Comparison of ENCODE assay signal across 8 cellular contexts in the genomic region with DNA sequence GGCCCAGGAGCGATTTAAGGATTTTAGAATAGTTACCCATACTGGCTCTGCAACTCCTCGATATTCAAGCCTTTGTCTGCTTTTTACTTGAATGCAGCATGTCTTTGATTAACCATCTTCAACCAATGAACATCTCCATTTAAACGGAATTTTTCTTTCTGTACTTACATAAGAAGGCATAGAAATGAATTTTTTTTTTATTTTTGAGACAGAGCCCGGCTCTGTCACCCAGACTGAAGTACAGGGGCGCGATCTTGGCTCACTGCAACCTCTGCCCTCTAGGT. TPM values are rescaled to one million over a fixed set of nuclear protein-coding genes. Genes with fewer than 3 reads are reported as not detected.
DNase-seq lines count a peak whose midpoint lies in the region; ATAC-seq and TF ChIP-seq lines count a peak whose summit lies in the region.

No MANE protein-coding gene starts in this region.

- DNase-seq in heart left ventricle (no peak), cardiac septum (ENCODE audit: low spot score) (no peak), breast epithelium (ENCODE audit: low spot score in 2 of 2) (no peak), GM13977 (ENCODE audit: low spot score) (no peak), GM10266 (ENCODE audit: extremely low spot score) (no peak)

- TF ChIP-seq CTCF in heart left ventricle (IDR thresholded peaks at IDR 0.05) (no peak), breast epithelium (IDR thresholded peaks at IDR 0.05) (no peak), GM13977 (IDR thresholded peaks at IDR 0.05; ENCODE audit: extremely low read depth, insufficient read depth, missing control alignments) (no peak), GM10266 (IDR thresholded peaks at IDR 0.05; ENCODE audit: control insufficient read depth, insufficient read depth, low read depth, missing control alignments) (no peak)

- H3K36me3 ChIP-seq in heart left ventricle = peaks cover 0 to 12% (median 4%) of the 10 kb centered on the region in 9 donors
- H3K36me3 ChIP-seq in breast epithelium = no peaks in the 10 kb centered on the region
- peaks cover 17% of the 10 kb centered on the region for H3K36me3 ChIP-seq in mesodermal cell (ENCODE audit: control insufficient read depth, insufficient read depth, low read length)
- no peaks in the 10 kb centered on the region for H3K36me3 ChIP-seq in urinary bladder (ENCODE audit: insufficient read depth)

- no peak for TF ChIP-seq POLR2A in heart left ventricle (IDR thresholded peaks at IDR 0.05)
- no peak for TF ChIP-seq POLR2A in breast epithelium (IDR thresholded peaks at IDR 0.05)

- H3K27ac ChIP-seq in heart left ventricle (peak overlapping the region in 11 of 12 donors; percentile 89 to 94 (median 91)), breast epithelium (peak overlapping the region; percentile 94 to 95), mesodermal cell (ENCODE audit: low read depth, low read length, severe bottlenecking) (no peak overlapping the region), urinary bladder (ENCODE audit: low read depth) (no peak overlapping the region)

- H3K9me3 ChIP-seq in heart left ventricle (no peaks in the 10 kb centered on the region), breast epithelium (no peaks in the 10 kb centered on the region), mesodermal cell (ENCODE audit: control insufficient read depth, low read length) (no peaks in the 10 kb centered on the region)

- H3K27me3 ChIP-seq in heart left ventricle (no peaks in the 10 kb centered on the region), breast epithelium (no peaks in the 10 kb centered on the region)

- 37 to 56% (median 47%) methylated on average over 6 of the region's 6 CpGs for WGBS in heart left ventricle, 4 donors
- 53 to 54% methylated on average over 4 to 5 of the region's 6 CpGs for WGBS in mesodermal cell (ENCODE audit: insufficient coverage in 2 of 2), 2 experiments
- 53% methylated on average over 6 of the region's 6 CpGs for WGBS in urinary bladder

- H3K4me1 ChIP-seq in heart left ventricle (peaks cover 0 to 32% (median 20%) of the 10 kb centered on the region in 12 donors), breast epithelium (no peaks in the 10 kb centered on the region), mesodermal cell (ENCODE audit: control insufficient read depth, insufficient read depth, low read length, poor library complexity, severe bottlenecking) (no peaks in the 10 kb centered on the region), urinary bladder (ENCODE audit: insufficient read depth) (no peaks in the 10 kb centered on the region)

- ATAC-seq in heart left ventricle (no peak), GM18519 (IDR thresholded peaks at IDR 0.05; ENCODE audit: low FRiP score, unreplicated experiment) (no peak)

- in situ Hi-C loops in GM13977 (cut with MboI; ENCODE audit: low pct_unique_long_range_greater_than_20kb, low sequenced_read_pairs, unreplicated experiment) = no loop called here

- H3K4me3 ChIP-seq in heart left ventricle = peak overlapping the region in 11 of 12 donors; percentile 64 to 97 (median 82)
- H3K4me3 ChIP-seq in breast epithelium = peak overlapping the region; percentile 64 to 84 (median 79)
- peak overlapping the region; percentile 88 for H3K4me3 ChIP-seq in mesodermal cell (ENCODE audit: extremely low read depth, insufficient read depth, low read length, poor library complexity, severe bottlenecking)
- peak overlapping the region; percentile 94 for H3K4me3 ChIP-seq in urinary bladder (ENCODE audit: low read depth, low read length)

- intact Hi-C loops in heart left ventricle (cut with DNase I) = loop anchor here in 4 of 10 donors (5.0 to 10.0 kb wide), 4 partner anchors 247 to 1629 kb away; a partner anchor contains a TSS
- intact Hi-C loops in cardiac septum (cut with DNase I) = loop anchor here (5.0 kb wide), 1 partner anchor 1588 kb away; a partner anchor contains a TSS
- intact Hi-C loops in breast epithelium (cut with DNase I; ENCODE audit: low total_unique reads) = no loop called here

RNA-seq across cellular contexts. Expression of a gene that starts 0.8 kb away (rescaled TPM):
- total RNA-seq in heart left ventricle (10 to 100 TPM in 8 of 9 donors, 1 to 10 TPM in 1; 8.2 to 23.6 (median 16.9) TPM), cardiac septum (19.2 TPM), breast epithelium (10 to 100 TPM; 23.7 to 28.5 (median 28.2) TPM), urinary bladder (38.8 TPM)
- polyA plus RNA-seq in heart left ventricle (10 to 100 TPM; 10.0 to 20.8 TPM), urinary bladder (10.2 TPM)
- 30.8 TPM for polyA plus RNA-seq in mesodermal cell (2013, experiment 1 of 2)
- 31.8 TPM for polyA plus RNA-seq in mesodermal cell (2013, experiment 2 of 2)

RNA-seq across cellular contexts. Expression of a gene that starts 41.5 kb away (rescaled TPM):
- total RNA-seq in heart left ventricle = under 1 TPM in 3 of 9 donors, not detected in 6; 0.12 to 0.33 (median 0.22) TPM
- polyA plus RNA-seq in heart left ventricle = not detected
- not detected for total RNA-seq in cardiac septum
- under 1 TPM in 1 of 3 donors, not detected in 2; 0.15 TPM for total RNA-seq in breast epithelium
- polyA plus RNA-seq in mesodermal cell (2013, experiment 1 of 2) = 19.5 TPM
- 24.6 TPM for polyA plus RNA-seq in mesodermal cell (2013, experiment 2 of 2)
- total RNA-seq in urinary bladder = 0.63 TPM
- 0.10 TPM for polyA plus RNA-seq in urinary bladder

Comparison
In these comparisons a context has a peak if more than half of its experiments do, and no peak if none do; other contexts are left out.
1. H3K27ac ChIP-seq: peak in heart left ventricle (11 of 12) and breast epithelium (2 of 2); none in mesodermal cell (single experiment) and urinary bladder (single experiment).
2. Peak in every context shown above with its lines, with median percentiles within 50 percentile points of each other: H3K4me3 ChIP-seq.